In the genomic region with DNA sequence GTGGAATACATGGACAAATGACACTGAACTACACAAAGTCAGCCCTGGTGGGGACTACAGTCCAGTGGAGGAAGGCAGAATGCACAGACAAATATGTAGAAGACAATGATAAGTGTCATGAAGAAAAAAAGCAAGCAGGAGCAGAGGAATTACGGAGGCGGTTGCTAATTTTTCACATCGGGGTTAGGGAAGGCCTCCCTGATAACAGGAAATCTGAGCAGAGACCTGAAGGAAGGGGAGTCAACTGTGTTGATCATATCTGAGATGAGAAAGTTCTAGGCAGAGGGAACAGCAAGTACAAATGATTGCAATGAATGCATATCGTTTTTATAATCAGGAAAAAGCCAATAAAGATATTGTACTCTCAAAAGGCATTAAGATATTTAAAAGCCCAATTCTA, we compare ENCODE assay signal across 24 cellular contexts.
"Had no signal": no experiment of that assay in that cellular context is flagged by ENCODE, and none has a peak within 500 bp of the region (broad histone marks: within the 10 kb centered on the region; RNA-seq: fewer than 3 reads in every experiment).

No MANE protein-coding gene starts in this region.

- ATAC-seq: esophagus mucosa; gastrocnemius medialis; left lobe of liver; naive thymus-derived CD8-positive, alpha-beta T cell; sciatic nerve; stimulated activated effector memory CD8-positive, alpha-beta T cell treated with anti-CD3 and anti-CD28 coated beads, Interleukin-12 subunit alpha, Interleukin-12 subunit beta, amount 100 ng/mL, for 72 hours had no signal

- DNase-seq: cerebellar nuclear complex; cortex of kidney; dorsolateral prefrontal cortex; effector CD4-positive, alpha-beta T cell; foreskin fibroblast; gastrocnemius medialis; mesenchymal stem cell; midbrain; naive thymus-derived CD8-positive, alpha-beta T cell; occipital lobe; ovary; posterior cingulate gyrus; stimulated activated CD4-positive, alpha-beta T cell treated with anti-CD3 and anti-CD28 coated beads, Interleukin-2, amount 100 ng/mL, for 24 hours; stimulated activated CD4-positive, alpha-beta T cell treated with anti-CD3 and anti-CD28 coated beads, Interleukin-4, amount 100 ng/mL, for 24 hours; stimulated activated naive CD4-positive, alpha-beta T cell treated with Interleukin-2 at 50 U/mL for 16 hours; stomach; thyroid gland; trophoblast cell had no signal

- H3K27me3 ChIP-seq: gastrocnemius medialis, ovary, right atrium auricular region, stomach, thyroid gland had no signal

- H3K9me3 ChIP-seq: gastrocnemius medialis, ovary, right atrium auricular region, stomach, thyroid gland had no signal

- H3K4me1 ChIP-seq: gastrocnemius medialis, right atrium auricular region had no signal

- H3K4me3 ChIP-seq: dorsolateral prefrontal cortex, gastrocnemius medialis, ovary, right atrium auricular region, stomach, thyroid gland had no signal

- H3K27ac ChIP-seq: epithelial cell of prostate, gastrocnemius medialis, ovary, right atrium auricular region, stomach, thyroid gland had no signal

- H3K36me3 ChIP-seq: gastrocnemius medialis, ovary, right atrium auricular region, stomach, thyroid gland had no signal
